Comparison of ENCODE assay signal across 18 cellular contexts in the genomic region with DNA sequence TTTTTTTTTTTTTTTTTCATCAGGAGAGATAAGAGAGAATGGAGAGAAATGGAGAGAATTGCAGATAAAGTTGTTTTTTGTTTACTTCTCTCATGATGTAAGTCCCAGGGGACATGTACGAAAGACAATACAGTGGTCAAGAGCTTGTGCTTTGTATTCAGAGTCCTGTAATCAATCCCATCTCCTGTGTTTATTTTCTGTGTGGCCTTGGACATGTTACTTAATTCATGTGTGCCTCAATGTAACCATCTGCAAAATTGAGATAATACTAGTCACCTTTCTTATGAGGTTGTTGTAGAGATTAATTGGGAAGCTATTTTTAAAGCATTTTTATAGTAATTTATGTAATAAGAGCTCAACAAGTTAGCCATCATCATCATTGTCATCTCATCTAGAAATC.
"Had no signal": no experiment of that assay in that cellular context is flagged by ENCODE, and none has a peak within 500 bp of the region (broad histone marks: within the 10 kb centered on the region; RNA-seq: fewer than 3 reads in every experiment).

No MANE protein-coding gene starts in this region.

- H3K27me3 ChIP-seq: ascending aorta, hepatocyte, right atrium auricular region, upper lobe of left lung had no signal

- H2AFZ ChIP-seq: hepatocyte had no signal

- H3K4me3 ChIP-seq: ascending aorta, hepatocyte, left ventricle myocardium inferior, right atrium auricular region, skin epidermis, upper lobe of left lung had no signal

- H3K4me1 ChIP-seq: ascending aorta had no signal

- DNase-seq: activated CD4-positive, alpha-beta memory T cell treated with anti-CD3 and anti-CD28 coated beads for 36 hours; activated CD4-positive, alpha-beta T cell treated with anti-CD3 and anti-CD28 coated beads for 1 hour; activated CD8-positive, alpha-beta memory T cell treated with anti-CD3 and anti-CD28 coated beads, Interleukin-2, amount 10 ng/mL, durations not matched to agents 7 days and 5 days; activated naive CD4-positive, alpha-beta T cell treated with anti-CD3 and anti-CD28 coated beads for 36 hours; activated naive CD8-positive, alpha-beta T cell treated with anti-CD3 and anti-CD28 coated beads, Interleukin-2, amount 50 U/mL, for 24 hours; activated T-cell treated with anti-CD3 and anti-CD28 coated beads, Interleukin-2, amount 50 U/mL, for 1 hour; left ventricle myocardium inferior; mesendoderm; stimulated activated CD4-positive, alpha-beta T cell treated with anti-CD3 and anti-CD28 coated beads, Interleukin-4, amount 100 ng/mL, for 24 hours; stimulated activated naive CD8-positive, alpha-beta T cell treated with anti-CD3 and anti-CD28 coated beads, Interleukin-15, Interleukin-2, amounts not matched to agents 100 U/mL and 50 U/mL, for 24 hours; T-helper 1 cell; T1000; upper lobe of left lung had no signal

- ATAC-seq: activated CD8-positive, alpha-beta memory T cell treated with anti-CD3 and anti-CD28 coated beads, Interleukin-2, amount 10 ng/mL, durations not matched to agents 7 days and 5 days; activated naive CD8-positive, alpha-beta T cell treated with anti-CD3 and anti-CD28 coated beads, Interleukin-2, amount 50 U/mL, for 24 hours; natural killer cell treated with Interleukin-12 subunit alpha and Interleukin-12 subunit beta and Interleukin-15 and Interleukin-18, amount 100 ng/mL, for 72 hours; stimulated activated naive CD8-positive, alpha-beta T cell treated with anti-CD3 and anti-CD28 coated beads, Interleukin-15, Interleukin-2, amounts not matched to agents 100 U/mL and 50 U/mL, for 24 hours had no signal

- H3K4me2 ChIP-seq: hepatocyte had no signal

- H3K36me3 ChIP-seq: ascending aorta, left ventricle myocardium inferior, right atrium auricular region, upper lobe of left lung had no signal

- H3K9me3 ChIP-seq: ascending aorta, left ventricle myocardium inferior, right atrium auricular region, upper lobe of left lung had no signal

- H3K27ac ChIP-seq: ascending aorta, hepatocyte, left ventricle myocardium inferior, right atrium auricular region, upper lobe of left lung had no signal
